Comparison of ENCODE assay signal across 21 cellular contexts in the genomic region with DNA sequence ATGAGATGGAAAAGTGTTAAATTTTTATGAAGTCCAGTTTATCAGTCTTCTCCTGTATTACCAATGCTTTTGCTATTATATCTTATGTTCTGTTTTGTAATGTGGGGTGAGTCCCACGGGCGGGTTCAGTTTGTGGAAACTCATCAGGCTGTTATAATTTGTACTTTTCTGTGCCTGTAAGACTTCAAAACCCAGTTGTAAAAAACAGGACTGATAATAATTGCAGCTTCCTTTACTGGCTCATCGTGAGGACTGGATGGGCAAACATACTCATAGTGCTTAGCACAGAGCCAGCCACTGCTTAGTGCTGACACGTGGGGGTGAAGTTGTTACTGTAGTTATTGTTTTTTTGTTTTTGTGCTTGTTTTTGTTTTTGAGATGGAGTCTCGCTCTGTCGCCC. TPM values are rescaled to one million over a fixed set of nuclear protein-coding genes. Genes with fewer than 3 reads are reported as not detected.
DNase-seq lines count a peak whose midpoint lies in the region; ATAC-seq, FAIRE-seq and TF ChIP-seq lines count a peak whose summit lies in the region.
"Had no signal": no experiment of that assay in that cellular context is flagged by ENCODE, and none has a peak within 500 bp of the region (broad histone marks: within the 10 kb centered on the region; RNA-seq: fewer than 3 reads in every experiment).

No MANE protein-coding gene starts in this region.

- DNase-seq in PC-9 = no peak
- DNase-seq in K562 (ENCODE audit: extremely low read depth in 1 of 4, low spot score in 3 of 4) = no peak
- peak; percentile 20 for DNase-seq in lung (ENCODE audit: low spot score)
- DNase-seq in tibial artery = peak in 1 of 2 donors; percentile 27
- no peak for DNase-seq in neuronal stem cell (ENCODE audit: low spot score)
- no peak for DNase-seq in HCEC 1CT
- DNase-seq: BE2C; CD4-positive, alpha-beta memory T cell; DND-41; GDM1; H9; Kasumi-1; NCI-H1417; NCI-H1930; NCI-H2171; NCI-H510A treated with DMSO at 0.1 percent for 48 hours; RPMI8226 had no signal

- H3K4me2 ChIP-seq in PC-9 (no peak overlapping the region), K562 (ENCODE audit: insufficient read depth, low read length) (no peak overlapping the region), neuronal stem cell (ENCODE audit: insufficient read depth, low read length, poor library complexity, severe bottlenecking) (no peak overlapping the region)

- CTCF ChIA-PET in PC-9 (lab: Charles Lee) (no interaction called here), K562 (lab: Yijun Ruan, JAX; ENCODE audit: low intra/inter-chr PET ratio) (no interaction called here)

- H3K9ac ChIP-seq in K562 (ENCODE audit: insufficient read depth in 1 of 2, low read depth in 2 of 2, low read length in 2 of 2) (no peak overlapping the region), neuronal stem cell (ENCODE audit: low read depth, low read length, poor library complexity) (no peak overlapping the region)

- no peaks in the 10 kb centered on the region for H3K9me1 ChIP-seq in K562 (ENCODE audit: control insufficient read depth, insufficient read depth, low read length)

- no peaks in the 10 kb centered on the region for H3K27me3 ChIP-seq in PC-9 (ENCODE audit: insufficient read depth, low read depth)
- no peaks in the 10 kb centered on the region for H3K27me3 ChIP-seq in K562 (ENCODE audit: control insufficient read depth in 2 of 2, insufficient read depth in 2 of 2, low read length in 2 of 2)
- no peaks in the 10 kb centered on the region for H3K27me3 ChIP-seq in lung (ENCODE audit: control insufficient read depth, insufficient read depth)
- no peaks in the 10 kb centered on the region for H3K27me3 ChIP-seq in tibial artery
- no peaks in the 10 kb centered on the region for H3K27me3 ChIP-seq in neuronal stem cell (ENCODE audit: control insufficient read depth in 3 of 3, insufficient read depth in 3 of 3, low read depth in 1 of 3, low read length in 3 of 3)
- H3K27me3 ChIP-seq: BE2C, SJSA1 had no signal

- H4K91ac ChIP-seq in neuronal stem cell (ENCODE audit: low read depth, low read length, poor library complexity) = no peak overlapping the region

- H3K4me3 ChIP-seq in PC-9 (no peak overlapping the region), K562 (no peak overlapping the region), lung (no peak overlapping the region), tibial artery (no peak overlapping the region), neuronal stem cell (ENCODE audit: low read length in 2 of 2) (no peak overlapping the region)
- H3K4me3 ChIP-seq: SJSA1 had no signal

- H2BK5ac ChIP-seq in neuronal stem cell (ENCODE audit: low read length) = no peak overlapping the region

- POLR2A ChIA-PET in PC-9 (lab: Charles Lee; ENCODE audit: unreplicated experiment) = interaction anchor here (0.5 kb wide), 1 partner anchor 305 kb away, joined by 5 read pairs; no protein-coding TSS in a partner anchor
- POLR2A ChIA-PET in K562 (lab: Yijun Ruan, JAX) = no interaction called here

- TF ChIP-seq POLR2A in K562 (conservative IDR thresholded peaks at IDR 0.05) = no peak

- no peak overlapping the region for H3K23ac ChIP-seq in neuronal stem cell (ENCODE audit: low read depth, low read length, poor library complexity)

- H3K4me1 ChIP-seq in PC-9 (replicated peaks; ENCODE audit: insufficient read depth) = peaks cover 45% of the 10 kb centered on the region
- H3K4me1 ChIP-seq in K562 (replicated peaks in 1 of 2; ENCODE audit: control insufficient read depth in 2 of 2, insufficient read depth in 2 of 2, low read length in 2 of 2) = peaks cover 15 to 22% of the 10 kb centered on the region in 2 experiments
- H3K4me1 ChIP-seq in lung (ENCODE audit: control insufficient read depth in 2 of 2, insufficient read depth in 2 of 2, low read length in 2 of 2) = peaks cover 0 to 2% of the 10 kb centered on the region in 2 donors
- peaks cover 0 to 23% (median 3%) of the 10 kb centered on the region in 4 donors for H3K4me1 ChIP-seq in tibial artery
- H3K4me1 ChIP-seq in neuronal stem cell (ENCODE audit: control insufficient read depth in 2 of 2, insufficient read depth in 1 of 2, low read depth in 1 of 2, low read length in 2 of 2) = peaks cover 0 to 5% of the 10 kb centered on the region in 2 donors

- no peak overlapping the region for H2AFZ ChIP-seq in PC-9
- H2AFZ ChIP-seq in K562 (ENCODE audit: low read depth, low read length) = peak overlapping the region; percentile 17; the same call in 1 of the 2 replicates
- no peak overlapping the region for H2AFZ ChIP-seq in neuronal stem cell (ENCODE audit: low read length)

- no peak overlapping the region for H2BK12ac ChIP-seq in neuronal stem cell (ENCODE audit: low read length)

- H3K79me1 ChIP-seq in neuronal stem cell (ENCODE audit: low read depth, low read length) = no peaks in the 10 kb centered on the region

- no peaks in the 10 kb centered on the region for H3K9me2 ChIP-seq in PC-9 (ENCODE audit: insufficient read depth)

- H4K20me1 ChIP-seq in PC-9 (ENCODE audit: insufficient read depth) (no peaks in the 10 kb centered on the region), K562 (replicated peaks; ENCODE audit: control insufficient read depth, insufficient read depth, low read length) (no peaks in the 10 kb centered on the region)

- H3K79me2 ChIP-seq in PC-9 (ENCODE audit: low read depth) = no peaks in the 10 kb centered on the region
- H3K79me2 ChIP-seq in K562 (ENCODE audit: control insufficient read depth, insufficient read depth, low read length) = no peaks in the 10 kb centered on the region

- ATAC-seq in K562 (no peak), lung (ENCODE audit: insufficient read depth, low FRiP score) (no peak), GM19395 (IDR thresholded peaks at IDR 0.05; ENCODE audit: unreplicated experiment) (no peak)

- in situ Hi-C loops in K562 (cut with MboI) = no loop called here

- 61% methylated on average over 5 of the region's 6 CpGs for WGBS in K562 (ENCODE audit: insufficient coverage, low coverage, missing lambda C conversion rate)
- WGBS in lung, 2 donors = 83 to 91% methylated on average over 6 of the region's 6 CpGs
- WGBS in neuronal stem cell (ENCODE audit: extremely low coverage in 2 of 2, insufficient read length in 2 of 2, insufficient replicate concordance in 1 of 2), 2 donors = no CpG with 5 or more reads among the region's 6 CpGs

- H2BK15ac ChIP-seq in neuronal stem cell (ENCODE audit: low read length) = no peak overlapping the region

- H3K27ac ChIP-seq in PC-9 = peak overlapping the region; percentile 83
- no peak overlapping the region for H3K27ac ChIP-seq in K562 (ENCODE audit: extremely low read depth, low read depth, low read length)
- H3K27ac ChIP-seq in lung (ENCODE audit: low read depth in 1 of 2, low read length in 1 of 2) = no peak overlapping the region
- H3K27ac ChIP-seq in tibial artery = peak overlapping the region; percentile 44 to 48
- no peak overlapping the region for H3K27ac ChIP-seq in neuronal stem cell (replicated peaks; ENCODE audit: low read length)
- H3K27ac ChIP-seq: SJSA1 had no signal

- intact Hi-C loops in PC-9 (cut with micrococcal nuclease; ENCODE audit: unreplicated experiment) (no loop called here), K562 (cut with micrococcal nuclease) (no loop called here), tibial artery (cut with DNase I; ENCODE audit: low total_unique reads) (no loop called here)

- H3K9me3 ChIP-seq in PC-9 (ENCODE audit: insufficient read depth, low read depth) (peaks cover 3% of the 10 kb centered on the region; the same call in 1 of the 2 replicates), K562 (replicated peaks; ENCODE audit: control insufficient read depth, insufficient read depth, low read depth, low read length) (no peaks in the 10 kb centered on the region), lung (ENCODE audit: control insufficient read depth in 2 of 2, insufficient read depth in 1 of 2, low read length in 1 of 2) (no peaks in the 10 kb centered on the region), tibial artery (no peaks in the 10 kb centered on the region), neuronal stem cell (replicated peaks in 1 of 2; ENCODE audit: control insufficient read depth in 2 of 2, insufficient read depth in 1 of 2, low read depth in 1 of 2, low read length in 2 of 2) (no peaks in the 10 kb centered on the region)
- H3K9me3 ChIP-seq: BE2C, SJSA1 had no signal

- H3K18ac ChIP-seq in neuronal stem cell (ENCODE audit: low read length) = no peak overlapping the region

- H3K14ac ChIP-seq in neuronal stem cell (ENCODE audit: low read length) = no peak overlapping the region

- H3F3A ChIP-seq in PC-9 (ENCODE audit: insufficient read depth, low read depth) = peaks cover 42% of the 10 kb centered on the region

- TF ChIP-seq CTCF in PC-9 (conservative IDR thresholded peaks at IDR 0.05) (no peak), K562 (IDR thresholded peaks at IDR 0.05 in 2 of 3, conservative IDR thresholded peaks at IDR 0.05 in 1 of 3; ENCODE audit: insufficient read depth in 2 of 3, low read depth in 1 of 3, low read length in 3 of 3) (no peak), lung (IDR thresholded peaks at IDR 0.05; ENCODE audit: control extremely low read depth, extremely low read depth) (no peak), tibial artery (IDR thresholded peaks at IDR 0.05) (no peak)

- no peak for FAIRE-seq in K562 (lab: Jason Lieb, UNC)
- FAIRE-seq: D721Med, GM12892 had no signal

- H4K8ac ChIP-seq in neuronal stem cell (ENCODE audit: low read depth, low read length) = no peak overlapping the region

- TF ChIP-seq RAD21 in K562 (CRISPR knock-in tag; conservative IDR thresholded peaks at IDR 0.05 in 1 of 2, IDR thresholded peaks at IDR 0.05 in 1 of 2) = no peak

- H2BK120ac ChIP-seq in neuronal stem cell (ENCODE audit: low read depth, low read length) = no peak overlapping the region

- BruUV-seq in PC-9 (replicated peaks; lab: Mats Ljungman, UMichigan) = no TSS peak
- BruUV-seq in K562 (replicated peaks; lab: Mats Ljungman, UMichigan) = no TSS peak

- no peak overlapping the region for H3K4ac ChIP-seq in neuronal stem cell (ENCODE audit: low read length)

- H2AK5ac ChIP-seq in neuronal stem cell (ENCODE audit: low read depth, low read length) = no peak overlapping the region

- TF ChIP-seq EP300 in K562 (IDR thresholded peaks at IDR 0.05; ENCODE audit: low read length) = no peak

- H3K36me3 ChIP-seq in PC-9 (ENCODE audit: low read depth) = no peaks in the 10 kb centered on the region
- H3K36me3 ChIP-seq in K562 (ENCODE audit: control insufficient read depth, insufficient read depth, low read length) = no peaks in the 10 kb centered on the region
- H3K36me3 ChIP-seq in lung (ENCODE audit: control insufficient read depth in 2 of 2, insufficient read depth in 2 of 2, low read length in 2 of 2) = no peaks in the 10 kb centered on the region
- no peaks in the 10 kb centered on the region for H3K36me3 ChIP-seq in tibial artery
- H3K36me3 ChIP-seq in neuronal stem cell (replicated peaks in 1 of 2; ENCODE audit: control insufficient read depth in 2 of 2, insufficient read depth in 2 of 2, low read length in 2 of 2) = no peaks in the 10 kb centered on the region
- H3K36me3 ChIP-seq: BE2C, SJSA1 had no signal

RNA-seq across cellular contexts. Expression of gene TGM2, which starts 45.6 kb away (rescaled TPM):
- total RNA-seq in PC-9 (2021) (286 and 333 TPM in 2 replicates), K562 (2014; rRNA removed) (48.3 and 61.2 TPM in 2 replicates), K562 (2014; rRNA removed; fragmentation: Illumina TruSeq; extraction: Trizol) (17.4 and 22.0 TPM in 2 replicates), K562 (2015; rRNA removed; fragmentation: Illumina TruSeq; extraction: Trizol) (20.4 and 21.0 TPM in 2 replicates), K562 (2021) (78.5 and 82.3 TPM in 2 replicates), lung (100 to 1,000 TPM; 194 to 476 TPM)
- 34.9 and 72.8 TPM in 2 replicates for total RNA-seq in K562 (2011; cell fraction: chromatin; rRNA removed; ENCODE audit: low replicate concordance)
- total RNA-seq in K562 (2011; cell fraction: nucleolus; rRNA removed) = 45.9 and 47.5 TPM in 2 replicates
- total RNA-seq in K562 (2011; cell fraction: nucleoplasm; rRNA removed) = 36.4 and 37.1 TPM in 2 replicates
- polyA plus RNA-seq in K562 (2011; rRNA removed) (35.3 and 37.6 TPM in 2 replicates), K562 (2014; fragmentation: Illumina TruSeq; extraction: Trizol) (55.1 and 56.7 TPM in 2 replicates), K562 (2014; fragmentation: Nextera tagmentation; extraction: Ambion mirVana) (1 to 10 TPM; 5.5 TPM), K562 (2014; rRNA removed) (43.9 and 48.0 TPM in 2 replicates), lung (100 to 1,000 TPM in 1 of 2 donors, 10 to 100 TPM in 1; 85.0 to 457 TPM)
- polyA plus RNA-seq in K562 (2011; cell fraction: cytosol; rRNA removed) = 31.6 and 76.0 TPM in 2 replicates
- polyA plus RNA-seq in K562 (2011; cell fraction: nucleus; rRNA removed) = 26.4 and 54.7 TPM in 2 replicates
- 47.9 and 85.2 TPM in 2 replicates for polyA plus RNA-seq in K562 (2012)
- polyA minus RNA-seq in K562 (2011; rRNA and poly(A)+ RNA removed) = 21.4 and 54.6 TPM in 2 replicates
- polyA minus RNA-seq in K562 (2011; cell fraction: cytosol; rRNA and poly(A)+ RNA removed) = 46.4 and 51.2 TPM in 2 replicates
- polyA minus RNA-seq in K562 (2011; cell fraction: nucleus; rRNA and poly(A)+ RNA removed) = 18.8 and 21.4 TPM in 2 replicates
- polyA plus RNA-seq in neuronal stem cell (2013, experiment 1 of 2) = 0.46 TPM
- 0.39 TPM for polyA plus RNA-seq in neuronal stem cell (2013, experiment 2 of 2)

Comparison
In these comparisons a context has a peak if more than half of its experiments do, and no peak if none do; other contexts are left out.
1. H3K27ac ChIP-seq: peak in PC-9 (single experiment) and tibial artery (2 of 2); none in K562 (single experiment), lung (0 of 2) and neuronal stem cell (single experiment).